ENCODE assay signal across 9 cellular contexts in the genomic region with DNA sequence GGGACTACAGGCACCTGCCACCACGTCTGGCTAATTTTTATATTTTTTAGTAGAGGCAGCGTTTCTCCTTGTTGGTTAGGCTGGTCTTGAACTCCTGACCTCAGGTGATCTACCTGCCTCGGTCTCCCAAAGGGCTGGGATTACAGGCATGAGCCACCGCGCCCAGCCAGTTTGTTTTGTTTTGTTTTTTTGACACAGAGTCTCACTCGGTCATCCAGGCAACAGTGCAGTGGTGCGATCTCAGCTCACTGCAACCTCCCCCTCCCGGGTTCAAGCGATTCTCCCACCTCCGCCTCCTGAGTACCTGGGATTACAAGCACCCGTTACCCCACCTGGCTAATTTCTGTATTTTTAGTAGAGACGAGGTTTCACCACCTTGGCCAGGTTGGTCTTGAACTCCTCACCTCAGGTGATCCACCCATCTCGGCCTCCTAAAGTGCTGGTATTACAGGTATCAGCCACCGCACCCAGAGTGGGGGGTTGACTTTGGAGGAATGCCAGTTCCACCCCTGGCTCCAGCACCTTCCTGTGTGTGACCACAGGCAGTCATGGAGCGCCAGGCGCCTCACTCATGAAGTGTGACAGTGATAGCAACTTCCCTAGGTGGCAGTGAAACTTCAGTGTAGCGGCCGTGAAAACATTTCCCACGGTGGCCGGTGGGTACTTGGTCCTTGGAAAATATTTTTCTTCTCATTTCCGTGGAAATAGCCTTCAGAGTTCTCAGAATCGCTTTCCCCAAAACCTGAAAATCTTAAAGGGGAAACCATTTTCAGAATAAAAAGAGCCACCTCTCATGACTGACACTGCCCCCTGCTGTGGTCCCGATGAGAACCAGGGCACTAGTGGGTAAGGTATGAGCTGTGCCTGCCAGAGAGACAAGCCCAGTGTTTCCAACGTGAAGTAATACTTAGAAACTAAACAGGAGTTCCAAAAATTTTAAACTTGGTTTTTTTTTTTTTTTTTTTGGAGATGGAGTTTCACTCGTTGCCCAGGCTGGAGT. TPM values are rescaled to one million over a fixed set of nuclear protein-coding genes. Genes with fewer than 3 reads are reported as not detected.
A peak's percentile ranks its signal among the peaks of the same experiment; 100 is the strongest.
DNase-seq lines count a peak whose midpoint lies in the region; ATAC-seq and TF ChIP-seq lines count a peak whose summit lies in the region.
"Had no signal": no experiment of that assay in that cellular context is flagged by ENCODE, and none has a peak within 500 bp of the region (broad histone marks: within the 10 kb centered on the region; RNA-seq: fewer than 3 reads in every experiment).

No MANE protein-coding gene starts in this region.

- H3K9me3 Mint-ChIP-seq in activated CD4-positive, alpha-beta T cell treated with anti-CD3 and anti-CD28 coated beads, Interleukin-2, amount 10 ng/mL, durations not matched to agents 7 days and 5 days: peaks cover 4% of the 10 kb centered on the region

- H3K27ac Mint-ChIP-seq in activated CD4-positive, alpha-beta T cell treated with anti-CD3 and anti-CD28 coated beads, Interleukin-2, amount 10 ng/mL, durations not matched to agents 7 days and 5 days: peak overlapping the region; percentile 41

- no peak overlapping the region for H3K4me3 ChIP-seq in cardiac fibroblast (replicated peaks in 1 of 2; ENCODE audit: low read depth in 2 of 2, low read length in 2 of 2)
- no peak overlapping the region for H3K4me3 ChIP-seq in spleen

- intact Hi-C loops in spleen (cut with DNase I; ENCODE audit: low total_unique reads): no loop called here

- peaks cover 7% of the 10 kb centered on the region for H3K36me3 Mint-ChIP-seq in activated CD4-positive, alpha-beta T cell treated with anti-CD3 and anti-CD28 coated beads, Interleukin-2, amount 10 ng/mL, durations not matched to agents 7 days and 5 days (ENCODE audit: low read depth)

- peaks cover 40% of the 10 kb centered on the region for H3K4me1 Mint-ChIP-seq in activated CD4-positive, alpha-beta T cell treated with anti-CD3 and anti-CD28 coated beads, Interleukin-2, amount 10 ng/mL, durations not matched to agents 7 days and 5 days

- no peak for ATAC-seq in HG03025 (IDR thresholded peaks at IDR 0.05; ENCODE audit: low FRiP score, unreplicated experiment)
- ATAC-seq in HG03175 (IDR thresholded peaks at IDR 0.05; ENCODE audit: unreplicated experiment): no peak

- peaks cover 29% of the 10 kb centered on the region for H3K27me3 Mint-ChIP-seq in activated CD4-positive, alpha-beta T cell treated with anti-CD3 and anti-CD28 coated beads, Interleukin-2, amount 10 ng/mL, durations not matched to agents 7 days and 5 days

- WGBS in spleen, 5 donors: 47 to 54% (median 48%) methylated on average over 25 of the region's 25 CpGs

- no peaks in the 10 kb centered on the region for H3K36me3 ChIP-seq in spleen

- peaks cover 0 to 33% (median 19%) of the 10 kb centered on the region in 6 donors for H3K4me1 ChIP-seq in spleen

- peak; percentile 12 for TF ChIP-seq CTCF in cardiac fibroblast (IDR thresholded peaks at IDR 0.05; ENCODE audit: low read depth, low read length)
- TF ChIP-seq CTCF in spleen (IDR thresholded peaks at IDR 0.05 in 8 of 11, conservative IDR thresholded peaks at IDR 0.05 in 3 of 11): peak in 2 of 11 experiments; percentile 19 to 27

- POLR2A ChIA-PET in activated CD4-positive, alpha-beta T cell treated with anti-CD3 and anti-CD28 coated beads, Interleukin-2, amount 10 ng/mL, durations not matched to agents 7 days and 5 days (lab: Charles Lee): no interaction called here

- no peak overlapping the region for H3K27ac ChIP-seq in spleen

- H3K4me3 Mint-ChIP-seq in activated CD4-positive, alpha-beta T cell treated with anti-CD3 and anti-CD28 coated beads, Interleukin-2, amount 10 ng/mL, durations not matched to agents 7 days and 5 days: no peak overlapping the region

- no peak for TF ChIP-seq POLR2A in spleen (IDR thresholded peaks at IDR 0.05)

- H3K9me3 ChIP-seq in spleen: no peaks in the 10 kb centered on the region

- no peak for DNase-seq in activated CD4-positive, alpha-beta T cell treated with anti-CD3 and anti-CD28 coated beads, Interleukin-2, amount 10 ng/mL, durations not matched to agents 7 days and 5 days
- no peak for DNase-seq in activated CD4-positive, alpha-beta T cell treated with anti-CD3 and anti-CD28 coated beads for 4 hours
- DNase-seq in NAMALWA (ENCODE audit: low spot score) (peak; percentile 33), cardiac fibroblast (ENCODE audit: low read depth in 2 of 2) (no peak), spleen (peak; percentile 69), 8988T (no peak)
- DNase-seq: NCI-H1105 treated with DMSO at 0.1 percent for 48 hours had no signal

- H3K27me3 ChIP-seq in spleen (replicated peaks in 1 of 7): peaks cover 0 to 72% (median 8%) of the 10 kb centered on the region in 7 donors

- CTCF ChIA-PET in activated CD4-positive, alpha-beta T cell treated with anti-CD3 and anti-CD28 coated beads, Interleukin-2, amount 10 ng/mL, durations not matched to agents 7 days and 5 days (lab: Charles Lee): interaction anchor here (1.2 to 1.7 kb wide), 2 partner anchors 12 to 238 kb away, joined by 3 to 7 read pairs; no protein-coding TSS in a partner anchor

RNA-seq across cellular contexts. Expression of gene WDR4, which starts 48.6 kb away (rescaled TPM):
- total RNA-seq in activated CD4-positive, alpha-beta T cell treated with anti-CD3 and anti-CD28 coated beads, Interleukin-2, amount 10 ng/mL, durations not matched to agents 7 days and 5 days: 10 to 100 TPM; 23.9 to 32.7 TPM
- 10 to 100 TPM; 11.2 to 31.3 (median 20.7) TPM for total RNA-seq in spleen
- polyA plus RNA-seq in spleen: 10 to 100 TPM in 2 of 3 donors, 1 to 10 TPM in 1; 6.1 to 17.4 (median 11.6) TPM

Comparison
In these comparisons a context has a peak if more than half of its experiments do, and no peak if none do; other contexts are left out.
1. DNase-seq: peak in NAMALWA (single experiment) and spleen (single experiment); none in activated CD4-positive, alpha-beta T cell treated with anti-CD3 and anti-CD28 coated beads, Interleukin-2, amount 10 ng/mL, durations not matched to agents 7 days and 5 days (single experiment), activated CD4-positive, alpha-beta T cell treated with anti-CD3 and anti-CD28 coated beads for 4 hours (0 of 2), cardiac fibroblast (0 of 2) and 8988T (single experiment).